Comparison of ENCODE assay signal across 16 cellular contexts in genomic region chr15:70907784-70908471, GRCh38. TPM values are rescaled to one million over a fixed set of nuclear protein-coding genes. Genes with fewer than 3 reads are reported as not detected.
DNase-seq lines count a peak whose midpoint lies in the region; ATAC-seq and TF ChIP-seq lines count a peak whose summit lies in the region.
"Had no signal": no experiment of that assay in that cellular context is flagged by ENCODE, and none has a peak within 500 bp of the region (broad histone marks: within the 10 kb centered on the region; RNA-seq: fewer than 3 reads in every experiment).

No MANE protein-coding gene starts in this region.

- H3K9me2 ChIP-seq in DOHH2 (replicated peaks; ENCODE audit: control insufficient read depth, low read length): no peaks in the 10 kb centered on the region

- no peak overlapping the region for H3K4me2 ChIP-seq in DOHH2 (ENCODE audit: low read length)

- no peaks in the 10 kb centered on the region for H3K4me1 ChIP-seq in DOHH2 (ENCODE audit: control insufficient read depth, low read length)
- H3K4me1 ChIP-seq: upper lobe of left lung had no signal

- no peaks in the 10 kb centered on the region for H3K79me2 ChIP-seq in DOHH2 (ENCODE audit: control insufficient read depth, low read length)

- H4K20me1 ChIP-seq in DOHH2 (ENCODE audit: control insufficient read depth, insufficient read depth, low read depth, low read length): no peaks in the 10 kb centered on the region

- H3K4me3 ChIP-seq in DOHH2 (ENCODE audit: low read length): no peak overlapping the region
- H3K4me3 ChIP-seq: upper lobe of left lung had no signal

- no peaks in the 10 kb centered on the region for H3K36me3 ChIP-seq in DOHH2 (ENCODE audit: control insufficient read depth, low read length)

- TF ChIP-seq CTCF in DOHH2 (IDR thresholded peaks at IDR 0.05; ENCODE audit: low read depth, low read length, poor library complexity, severe bottlenecking): peak; percentile 65
- TF ChIP-seq CTCF in endothelial cell (IDR thresholded peaks at IDR 0.05; ENCODE audit: unreplicated experiment): peak; percentile 65
- peak; percentile 40 for TF ChIP-seq CTCF in progenitor cell of endocrine pancreas (IDR thresholded peaks at IDR 0.05; ENCODE audit: unreplicated experiment)

- no peaks in the 10 kb centered on the region for H3K9me3 ChIP-seq in DOHH2 (ENCODE audit: control insufficient read depth, insufficient read depth, low read length)

- no peaks in the 10 kb centered on the region for H3F3A ChIP-seq in DOHH2 (ENCODE audit: control insufficient read depth, insufficient read depth)

- H3K4me3 Mint-ChIP-seq in endothelial cell (ENCODE audit: unreplicated experiment) (peak overlapping the region; percentile 56), progenitor cell of endocrine pancreas (ENCODE audit: low read depth) (no peak overlapping the region)
- H3K4me3 Mint-ChIP-seq: CD4-positive, CD25-positive, alpha-beta regulatory T cell had no signal

- peak; percentile 7 for DNase-seq in NAMALWA (ENCODE audit: low spot score)
- DNase-seq in endothelial cell (ENCODE audit: low spot score): no peak
- DNase-seq in progenitor cell of endocrine pancreas (ENCODE audit: low spot score, unreplicated experiment): no peak
- no peak for DNase-seq in NCI-H1436 (lab: John Stamatoyannopoulos, UW)
- no peak for DNase-seq in hypothalamus (lab: John Stamatoyannopoulos, UW)
- DNase-seq in stimulated activated naive CD8-positive, alpha-beta T cell treated with anti-CD3 and anti-CD28 coated beads, Interleukin-15, Interleukin-2, amounts not matched to agents 100 U/mL and 50 U/mL, for 24 hours: no peak
- DNase-seq: activated naive CD4-positive, alpha-beta T cell; CD4-positive, CD25-positive, alpha-beta regulatory T cell; effector CD4-positive, alpha-beta T cell; EL; kidney; NCI-H2171; SHP77 treated with DMSO at 0.1 percent for 48 hours; upper lobe of left lung had no signal

- H3K27me3 Mint-ChIP-seq in endothelial cell (ENCODE audit: unreplicated experiment) (no peaks in the 10 kb centered on the region), progenitor cell of endocrine pancreas (no peaks in the 10 kb centered on the region)
- H3K27me3 Mint-ChIP-seq: CD4-positive, CD25-positive, alpha-beta regulatory T cell had no signal

- H3K27me3 ChIP-seq in DOHH2 (ENCODE audit: control insufficient read depth, low read length): no peaks in the 10 kb centered on the region
- H3K27me3 ChIP-seq: upper lobe of left lung had no signal

- peaks cover 6% of the 10 kb centered on the region for H3K36me3 Mint-ChIP-seq in endothelial cell (ENCODE audit: low read depth, unreplicated experiment)
- peaks cover 40% of the 10 kb centered on the region for H3K36me3 Mint-ChIP-seq in progenitor cell of endocrine pancreas (ENCODE audit: insufficient read depth)
- H3K36me3 Mint-ChIP-seq: CD4-positive, CD25-positive, alpha-beta regulatory T cell had no signal

- no peak overlapping the region for H3K27ac Mint-ChIP-seq in endothelial cell (ENCODE audit: unreplicated experiment)
- no peak overlapping the region for H3K27ac Mint-ChIP-seq in progenitor cell of endocrine pancreas
- H3K27ac Mint-ChIP-seq: CD4-positive, CD25-positive, alpha-beta regulatory T cell had no signal

- ATAC-seq in stimulated activated naive CD8-positive, alpha-beta T cell treated with anti-CD3 and anti-CD28 coated beads, Interleukin-15, Interleukin-2, amounts not matched to agents 100 U/mL and 50 U/mL, for 24 hours: no peak
- ATAC-seq in HG02642 (IDR thresholded peaks at IDR 0.05; ENCODE audit: poor library complexity, unreplicated experiment): no peak

- H3K9me3 Mint-ChIP-seq in endothelial cell (ENCODE audit: unreplicated experiment) (no peaks in the 10 kb centered on the region), progenitor cell of endocrine pancreas (ENCODE audit: low read depth) (peaks cover 27% of the 10 kb centered on the region)

- H3K27ac ChIP-seq in DOHH2 (ENCODE audit: low read depth, low read length): no peak overlapping the region
- H3K27ac ChIP-seq: upper lobe of left lung had no signal

- H3K4me1 Mint-ChIP-seq in endothelial cell (ENCODE audit: unreplicated experiment) (no peaks in the 10 kb centered on the region), progenitor cell of endocrine pancreas (ENCODE audit: low read depth) (peaks cover 2% of the 10 kb centered on the region)
- H3K4me1 Mint-ChIP-seq: CD4-positive, CD25-positive, alpha-beta regulatory T cell had no signal

RNA-seq across cellular contexts. Expression of gene LRRC49, which starts 15.3 kb away (rescaled TPM):
- total RNA-seq in endothelial cell (ENCODE audit: unreplicated experiment) (4.2 TPM), progenitor cell of endocrine pancreas (23.4 and 23.6 TPM in 2 replicates)
- total RNA-seq: CD4-positive, CD25-positive, alpha-beta regulatory T cell had no signal

RNA-seq across cellular contexts. Expression of gene THAP10, which starts 15.7 kb away (rescaled TPM):
- total RNA-seq in endothelial cell (ENCODE audit: unreplicated experiment) (1.9 TPM), progenitor cell of endocrine pancreas (4.1 and 4.5 TPM in 2 replicates)
- total RNA-seq: CD4-positive, CD25-positive, alpha-beta regulatory T cell had no signal

RNA-seq across cellular contexts. Expression of gene LARP6, which starts 54.0 kb away (rescaled TPM):
- 4.5 TPM for total RNA-seq in endothelial cell (ENCODE audit: unreplicated experiment)
- total RNA-seq in progenitor cell of endocrine pancreas: 17.5 and 22.6 TPM in 2 replicates
- total RNA-seq: CD4-positive, CD25-positive, alpha-beta regulatory T cell had no signal
